18 cellular contexts compared by ENCODE assay signal in genomic region chr17:17167986-17168385, GRCh38.
"Had no signal": no experiment of that assay in that cellular context is flagged by ENCODE, and none has a peak within 500 bp of the region (broad histone marks: within the 10 kb centered on the region; RNA-seq: fewer than 3 reads in every experiment).

No MANE protein-coding gene starts in this region.

- H3K36me3 ChIP-seq: breast epithelium had no signal

- H3K27me3 ChIP-seq: adrenal gland, breast epithelium, right lobe of liver, tibial artery had no signal

- H3K4me3 ChIP-seq: adrenal gland, breast epithelium, left ventricle myocardium inferior, right lobe of liver, skin epidermis, tibial artery had no signal

- H3K4me1 ChIP-seq: adrenal gland, breast epithelium, right lobe of liver, tibial artery had no signal

- H3K9me3 Mint-ChIP-seq: activated CD4-positive, alpha-beta T cell treated with anti-CD3 and anti-CD28 coated beads, Interleukin-2, amount 10 ng/mL, durations not matched to agents 24 days and 14 days; central memory CD8-positive, alpha-beta T cell; stimulated activated naive CD8-positive, alpha-beta T cell treated with anti-CD3 and anti-CD28 coated beads, Interleukin-15, amount 100 ng/mL, for 72 hours had no signal

- H3K27me3 Mint-ChIP-seq: activated CD4-positive, alpha-beta T cell treated with anti-CD3 and anti-CD28 coated beads, Interleukin-2, amount 10 ng/mL, durations not matched to agents 24 days and 14 days; activated naive CD8-positive, alpha-beta T cell; central memory CD8-positive, alpha-beta T cell; stimulated activated naive CD8-positive, alpha-beta T cell treated with anti-CD3 and anti-CD28 coated beads, Interleukin-15, amount 100 ng/mL, for 72 hours had no signal

- H3K9me3 ChIP-seq: adrenal gland, breast epithelium, left ventricle myocardium inferior, right lobe of liver, tibial artery had no signal

- DNase-seq: activated CD4-positive, alpha-beta T cell treated with anti-CD3 and anti-CD28 coated beads, Interleukin-2, amount 10 ng/mL, durations not matched to agents 24 days and 14 days; activated gamma-delta T cell; adrenal gland; effector memory CD4-positive, alpha-beta T cell; hippocampal formation; left ventricle myocardium inferior; mammary epithelial cell; nucleus accumbens; stimulated activated CD4-positive, alpha-beta T cell treated with anti-CD3 and anti-CD28 coated beads, Interleukin-1b, Interleukin-23, amount 100 ng/mL, for 48 hours; stimulated activated naive CD8-positive, alpha-beta T cell treated with anti-CD3 and anti-CD28 coated beads, Interleukin-15, amount 100 ng/mL, for 72 hours; SW 1271; tibial artery had no signal

- ATAC-seq: esophagus mucosa, right lobe of liver had no signal

- H3K27ac ChIP-seq: adrenal gland, breast epithelium, left ventricle myocardium inferior, right lobe of liver, tibial artery had no signal

- H3K27ac Mint-ChIP-seq: activated naive CD8-positive, alpha-beta T cell had no signal

- H3K4me3 Mint-ChIP-seq: activated CD4-positive, alpha-beta T cell treated with anti-CD3 and anti-CD28 coated beads, Interleukin-2, amount 10 ng/mL, durations not matched to agents 24 days and 14 days; activated naive CD8-positive, alpha-beta T cell; central memory CD8-positive, alpha-beta T cell; stimulated activated naive CD8-positive, alpha-beta T cell treated with anti-CD3 and anti-CD28 coated beads, Interleukin-15, amount 100 ng/mL, for 72 hours had no signal
